In genomic region chr16:86662740-86663139, GRCh38 we compare ENCODE assay signal across 26 cellular contexts.
"Had no signal": no experiment of that assay in that cellular context is flagged by ENCODE, and none has a peak within 500 bp of the region (broad histone marks: within the 10 kb centered on the region; RNA-seq: fewer than 3 reads in every experiment).

No MANE protein-coding gene starts in this region.

- DNase-seq: activated CD4-positive, alpha-beta T cell treated with anti-CD3 and anti-CD28 coated beads, Interleukin-2, amount 10 ng/mL, durations not matched to agents 7 days and 5 days; activated CD4-positive, CD25-positive, alpha-beta regulatory T cell treated with anti-CD3 and anti-CD28 coated beads, Interleukin-2, amount 50 U/mL, for 72 hours; activated CD8-positive, alpha-beta memory T cell treated with anti-CD3 and anti-CD28 coated beads, Interleukin-2, amount 10 ng/mL, durations not matched to agents 7 days and 5 days; activated CD8-positive, alpha-beta T cell treated with anti-CD3 and anti-CD28 coated beads for 36 hours; activated gamma-delta T cell; activated T-cell treated with anti-CD3 and anti-CD28 coated beads for 4 hours; anterior cingulate cortex; central memory CD4-positive, alpha-beta T cell; effector memory CD4-positive, alpha-beta T cell; head of caudate nucleus; hypothalamus; left ventricle myocardium inferior; midbrain; stimulated activated CD4-positive, alpha-beta T cell treated with anti-CD3 and anti-CD28 coated beads, Interleukin-4, amount 100 ng/mL, for 4 hours; stimulated activated naive CD8-positive, alpha-beta T cell treated with anti-CD3 and anti-CD28 coated beads, Interleukin-15, Interleukin-2, amounts not matched to agents 100 U/mL and 50 U/mL, for 24 hours; T-cell; thyroid gland; WERI-Rb-1 had no signal

- H3K27me3 ChIP-seq: thyroid gland had no signal

- H3K79me2 ChIP-seq: parathyroid adenoma had no signal

- H3K4me3 ChIP-seq: esophagus muscularis mucosa, gastroesophageal sphincter, left ventricle myocardium inferior, thyroid gland had no signal

- ATAC-seq: activated CD8-positive, alpha-beta memory T cell treated with anti-CD3 and anti-CD28 coated beads, Interleukin-2, amount 10 ng/mL, durations not matched to agents 7 days and 5 days; activated CD8-positive, alpha-beta T cell treated with anti-CD3 and anti-CD28 coated beads for 36 hours; gastroesophageal sphincter; natural killer cell treated with Interleukin-12 subunit alpha and Interleukin-12 subunit beta and Interleukin-15 and Interleukin-18, amount 100 ng/mL, for 72 hours; stimulated activated naive CD8-positive, alpha-beta T cell treated with anti-CD3 and anti-CD28 coated beads, Interleukin-15, Interleukin-2, amounts not matched to agents 100 U/mL and 50 U/mL, for 24 hours; T-cell had no signal

- H3K36me3 ChIP-seq: esophagus muscularis mucosa, gastroesophageal sphincter, left ventricle myocardium inferior, thyroid gland, WERI-Rb-1 had no signal

- H3K27ac Mint-ChIP-seq: activated CD4-positive, alpha-beta T cell treated with anti-CD3 and anti-CD28 coated beads, Interleukin-2, amount 10 ng/mL, durations not matched to agents 7 days and 5 days; activated CD8-positive, alpha-beta memory T cell treated with anti-CD3 and anti-CD28 coated beads, Interleukin-2, amount 10 ng/mL, durations not matched to agents 7 days and 5 days; activated CD8-positive, alpha-beta T cell treated with anti-CD3 and anti-CD28 coated beads for 36 hours; activated naive CD4-positive, alpha-beta T cell treated with anti-CD3 and anti-CD28 coated beads, Interleukin-2, amount 50 U/mL, for 24 hours; T-cell had no signal

- H3K36me3 Mint-ChIP-seq: activated naive CD4-positive, alpha-beta T cell treated with anti-CD3 and anti-CD28 coated beads, Interleukin-2, amount 50 U/mL, for 24 hours; brain; T-cell had no signal

- H2AFZ ChIP-seq: parathyroid adenoma had no signal

- H3K27ac ChIP-seq: esophagus muscularis mucosa, gastroesophageal sphincter, left ventricle myocardium inferior, parathyroid adenoma, thyroid gland, WERI-Rb-1 had no signal

- H3K9me3 ChIP-seq: thyroid gland had no signal

- H3K4me3 Mint-ChIP-seq: activated CD4-positive, alpha-beta T cell treated with anti-CD3 and anti-CD28 coated beads, Interleukin-2, amount 10 ng/mL, durations not matched to agents 7 days and 5 days; activated CD8-positive, alpha-beta memory T cell treated with anti-CD3 and anti-CD28 coated beads, Interleukin-2, amount 10 ng/mL, durations not matched to agents 7 days and 5 days; activated CD8-positive, alpha-beta T cell treated with anti-CD3 and anti-CD28 coated beads for 36 hours; activated naive CD4-positive, alpha-beta T cell treated with anti-CD3 and anti-CD28 coated beads, Interleukin-2, amount 50 U/mL, for 24 hours; activated T-helper 1 cell treated with anti-CD3 and anti-CD28 coated beads, Interleukin-12 subunit alpha, Interleukin-12 subunit beta, Interleukin-2, Interleukin-4 antibody, amounts not matched to agents 30 ng/mL and 10 ng/mL and 1 ng/mL, durations not matched to agents 14 hours and 24 hours and 36 hours; brain; natural killer cell treated with Interleukin-12 subunit alpha and Interleukin-12 subunit beta and Interleukin-15 and Interleukin-18, amount 100 ng/mL, for 72 hours; T-cell; T-helper 2 cell treated with Interferon-gamma antibody and Interleukin-4, amounts not matched to agents 5 μg/mL and 100 μg/mL, for 36 hours had no signal

- H3K4me1 ChIP-seq: gastroesophageal sphincter, parathyroid adenoma had no signal
